ENCODE assay signal across 8 cellular contexts in genomic region chr7:104206841-104207240, GRCh38. TPM values are rescaled to one million over a fixed set of nuclear protein-coding genes. Genes with fewer than 3 reads are reported as not detected.
DNase-seq lines count a peak whose midpoint lies in the region; ATAC-seq, FAIRE-seq and TF ChIP-seq lines count a peak whose summit lies in the region.

No MANE protein-coding gene starts in this region.

- peaks cover 4 to 6% of the 10 kb centered on the region in 2 experiments for H3K36me3 ChIP-seq in keratinocyte (ENCODE audit: control insufficient read depth in 2 of 2, extremely low read depth in 1 of 2, insufficient read depth in 2 of 2, low read length in 2 of 2)
- peaks cover 7% of the 10 kb centered on the region for H3K36me3 ChIP-seq in thymus (ENCODE audit: control insufficient read depth, insufficient read depth)

- H3K9me3 ChIP-seq in keratinocyte (ENCODE audit: control insufficient read depth, low read depth, low read length) (no peaks in the 10 kb centered on the region), thymus (ENCODE audit: control insufficient read depth) (no peaks in the 10 kb centered on the region)

- peak overlapping the region; percentile 67 to 88 (median 86) for H3K4me3 ChIP-seq in keratinocyte (ENCODE audit: control insufficient read depth in 2 of 3, extremely low read depth in 1 of 3, insufficient read depth in 2 of 3, low read depth in 1 of 3, low read length in 3 of 3)
- H3K4me3 ChIP-seq in thymus (ENCODE audit: low read length) = peak overlapping the region; percentile 71

- peaks cover 35% of the 10 kb centered on the region for H3K4me1 Mint-ChIP-seq in activated CD4-positive, alpha-beta T cell treated with anti-CD3 and anti-CD28 coated beads, Interleukin-2, amount 10 ng/mL, durations not matched to agents 7 days and 5 days
- peaks cover 27% of the 10 kb centered on the region for H3K4me1 Mint-ChIP-seq in activated CD8-positive, alpha-beta T cell treated with anti-CD3 and anti-CD28 coated beads for 36 hours (ENCODE audit: low read depth)

- H3K4me3 Mint-ChIP-seq in activated CD4-positive, alpha-beta T cell treated with anti-CD3 and anti-CD28 coated beads, Interleukin-2, amount 10 ng/mL, durations not matched to agents 7 days and 5 days = peak overlapping the region; percentile 94
- H3K4me3 Mint-ChIP-seq in activated CD8-positive, alpha-beta T cell treated with anti-CD3 and anti-CD28 coated beads for 36 hours = peak overlapping the region; percentile 81

- H3K36me3 Mint-ChIP-seq in activated CD4-positive, alpha-beta T cell treated with anti-CD3 and anti-CD28 coated beads, Interleukin-2, amount 10 ng/mL, durations not matched to agents 7 days and 5 days (ENCODE audit: low read depth) = peaks cover 20% of the 10 kb centered on the region
- peaks cover 16% of the 10 kb centered on the region for H3K36me3 Mint-ChIP-seq in activated CD8-positive, alpha-beta T cell treated with anti-CD3 and anti-CD28 coated beads for 36 hours (ENCODE audit: low read depth)

- WGBS in thymus = 51% methylated on average over 6 of the region's 6 CpGs

- H2AFZ ChIP-seq in keratinocyte (ENCODE audit: control insufficient read depth, low read length) = peak overlapping the region; percentile 99

- peak overlapping the region; percentile 94 for H3K27ac Mint-ChIP-seq in activated CD4-positive, alpha-beta T cell treated with anti-CD3 and anti-CD28 coated beads, Interleukin-2, amount 10 ng/mL, durations not matched to agents 7 days and 5 days
- H3K27ac Mint-ChIP-seq in activated CD8-positive, alpha-beta T cell treated with anti-CD3 and anti-CD28 coated beads for 36 hours = peak overlapping the region; percentile 92

- dilution Hi-C loops in keratinocyte (cut with MboI; ENCODE audit: extremely low pct_ligation_motif_present, low sequenced_read_pairs) = no loop called here

- H3K9me3 Mint-ChIP-seq in activated CD4-positive, alpha-beta T cell treated with anti-CD3 and anti-CD28 coated beads, Interleukin-2, amount 10 ng/mL, durations not matched to agents 7 days and 5 days = no peaks in the 10 kb centered on the region
- H3K9me3 Mint-ChIP-seq in activated CD8-positive, alpha-beta T cell treated with anti-CD3 and anti-CD28 coated beads for 36 hours = peaks cover 3% of the 10 kb centered on the region

- peak overlapping the region; percentile 97 for H3K4me2 ChIP-seq in keratinocyte (ENCODE audit: control insufficient read depth, extremely low read depth, insufficient read depth, low read depth, low read length)

- CTCF ChIA-PET in activated CD4-positive, alpha-beta T cell treated with anti-CD3 and anti-CD28 coated beads, Interleukin-2, amount 10 ng/mL, durations not matched to agents 7 days and 5 days (lab: Charles Lee) = no interaction called here
- CTCF ChIA-PET in activated CD8-positive, alpha-beta T cell treated with anti-CD3 and anti-CD28 coated beads for 36 hours (lab: Charles Lee) = no interaction called here

- no peaks in the 10 kb centered on the region for H3K9me1 ChIP-seq in keratinocyte (ENCODE audit: control insufficient read depth, extremely low read depth, insufficient read depth, low read length)

- H3K27me3 Mint-ChIP-seq in activated CD4-positive, alpha-beta T cell treated with anti-CD3 and anti-CD28 coated beads, Interleukin-2, amount 10 ng/mL, durations not matched to agents 7 days and 5 days = no peaks in the 10 kb centered on the region
- peaks cover 12% of the 10 kb centered on the region for H3K27me3 Mint-ChIP-seq in activated CD8-positive, alpha-beta T cell treated with anti-CD3 and anti-CD28 coated beads for 36 hours

- peaks cover 41% of the 10 kb centered on the region for H3K79me2 ChIP-seq in keratinocyte (ENCODE audit: control insufficient read depth, insufficient read depth, low read length)

- FAIRE-seq in keratinocyte (lab: Jason Lieb, UNC) = no peak
- FAIRE-seq in H54 (lab: Jason Lieb, UNC) = no peak

- peak overlapping the region; percentile 82 for H3K9ac ChIP-seq in keratinocyte (ENCODE audit: control insufficient read depth, extremely low read depth, insufficient read depth, low read length)

- no peak for TF ChIP-seq POLR2A in H54 (IDR thresholded peaks at IDR 0.05; ENCODE audit: low read depth, low read length)

- ATAC-seq in activated CD8-positive, alpha-beta T cell treated with anti-CD3 and anti-CD28 coated beads for 36 hours = no peak
- ATAC-seq in HG02981 (IDR thresholded peaks at IDR 0.05; ENCODE audit: unreplicated experiment) = no peak

- no peak for TF ChIP-seq CTCF in activated CD8-positive, alpha-beta T cell treated with anti-CD3 and anti-CD28 coated beads for 36 hours (IDR thresholded peaks at IDR 0.05)
- no peak for TF ChIP-seq CTCF in keratinocyte (optimal IDR thresholded peaks at IDR 0.05 in 1 of 3, IDR thresholded peaks at IDR 0.05 in 1 of 3, conservative IDR thresholded peaks at IDR 0.05 in 1 of 3; ENCODE audit: extremely low read depth in 1 of 3, insufficient read depth in 2 of 3, low read length in 3 of 3)

- H3K4me1 ChIP-seq in keratinocyte (ENCODE audit: control insufficient read depth, extremely low read depth, insufficient read depth, low read length) (peaks cover 16% of the 10 kb centered on the region), thymus (ENCODE audit: control insufficient read depth, insufficient read depth, low read length) (peaks cover 7% of the 10 kb centered on the region)

- H3K27me3 ChIP-seq in keratinocyte (ENCODE audit: control insufficient read depth, extremely low read depth, insufficient read depth, low read length) (no peaks in the 10 kb centered on the region), thymus (ENCODE audit: control insufficient read depth, insufficient read depth) (no peaks in the 10 kb centered on the region)

- intact Hi-C loops in activated CD8-positive, alpha-beta T cell treated with anti-CD3 and anti-CD28 coated beads for 36 hours (cut with micrococcal nuclease) = no loop called here
- intact Hi-C loops in posterior cingulate gyrus (cut with DNase I) = no loop called here

- no peaks in the 10 kb centered on the region for H4K20me1 ChIP-seq in keratinocyte (ENCODE audit: control insufficient read depth, extremely low read depth, insufficient read depth, low read length)

- peak overlapping the region; percentile 78 for H3K27ac ChIP-seq in keratinocyte (ENCODE audit: control insufficient read depth, insufficient read depth, low read length)
- no peak overlapping the region for H3K27ac ChIP-seq in thymus (ENCODE audit: low read depth)

- POLR2A ChIA-PET in activated CD4-positive, alpha-beta T cell treated with anti-CD3 and anti-CD28 coated beads, Interleukin-2, amount 10 ng/mL, durations not matched to agents 7 days and 5 days (lab: Charles Lee) = no interaction called here
- POLR2A ChIA-PET in activated CD8-positive, alpha-beta T cell treated with anti-CD3 and anti-CD28 coated beads for 36 hours (lab: Charles Lee) = no interaction called here

- DNase-seq in activated CD4-positive, alpha-beta T cell treated with anti-CD3 and anti-CD28 coated beads, Interleukin-2, amount 10 ng/mL, durations not matched to agents 7 days and 5 days = no peak
- no peak for DNase-seq in activated CD4-positive, alpha-beta T cell treated with anti-CD3 and anti-CD28 coated beads, Interleukin-2, amount 50 U/mL, for 1 hour
- no peak for DNase-seq in activated CD8-positive, alpha-beta T cell treated with anti-CD3 and anti-CD28 coated beads for 36 hours
- DNase-seq in keratinocyte (ENCODE audit: low read depth, low spot score) (no peak), posterior cingulate gyrus (no peak), H54 (ENCODE audit: insufficient read length, low spot score) (no peak)

RNA-seq across cellular contexts. Expression of gene ORC5, which starts 1.0 kb away (rescaled TPM):
- total RNA-seq in activated CD4-positive, alpha-beta T cell treated with anti-CD3 and anti-CD28 coated beads, Interleukin-2, amount 10 ng/mL, durations not matched to agents 7 days and 5 days = 10 to 100 TPM; 20.6 to 20.7 TPM
- total RNA-seq in activated CD8-positive, alpha-beta T cell treated with anti-CD3 and anti-CD28 coated beads for 36 hours = 10 to 100 TPM; 22.1 to 26.0 TPM
- polyA plus RNA-seq in keratinocyte (12.2 to 17.9 TPM (median 13.5 TPM) in 3 replicates), thymus (13.4 TPM)
- 14.1 TPM for polyA plus RNA-seq in keratinocyte (2011; ENCODE audit: low read depth)
- 8.9 and 13.5 TPM in 2 replicates for polyA plus RNA-seq in keratinocyte (2011; cell fraction: cytosol; rRNA removed)
- polyA plus RNA-seq in keratinocyte (2011; cell fraction: nucleus; rRNA removed) = 14.6 and 22.1 TPM in 2 replicates
- 23.3 and 24.9 TPM in 2 replicates for polyA plus RNA-seq in keratinocyte (2012; ENCODE audit: low replicate concordance)
- polyA minus RNA-seq in keratinocyte = 9.4 to 15.1 TPM (median 12.2 TPM) in 3 replicates
- 9.4 TPM for polyA minus RNA-seq in keratinocyte (2011; cell fraction: cytosol; rRNA and poly(A)+ RNA removed)
- polyA minus RNA-seq in keratinocyte (2011; cell fraction: nucleus; rRNA and poly(A)+ RNA removed) = 10.8 and 18.3 TPM in 2 replicates
